Comparison of ENCODE assay signal across 9 cellular contexts in the genomic region with DNA sequence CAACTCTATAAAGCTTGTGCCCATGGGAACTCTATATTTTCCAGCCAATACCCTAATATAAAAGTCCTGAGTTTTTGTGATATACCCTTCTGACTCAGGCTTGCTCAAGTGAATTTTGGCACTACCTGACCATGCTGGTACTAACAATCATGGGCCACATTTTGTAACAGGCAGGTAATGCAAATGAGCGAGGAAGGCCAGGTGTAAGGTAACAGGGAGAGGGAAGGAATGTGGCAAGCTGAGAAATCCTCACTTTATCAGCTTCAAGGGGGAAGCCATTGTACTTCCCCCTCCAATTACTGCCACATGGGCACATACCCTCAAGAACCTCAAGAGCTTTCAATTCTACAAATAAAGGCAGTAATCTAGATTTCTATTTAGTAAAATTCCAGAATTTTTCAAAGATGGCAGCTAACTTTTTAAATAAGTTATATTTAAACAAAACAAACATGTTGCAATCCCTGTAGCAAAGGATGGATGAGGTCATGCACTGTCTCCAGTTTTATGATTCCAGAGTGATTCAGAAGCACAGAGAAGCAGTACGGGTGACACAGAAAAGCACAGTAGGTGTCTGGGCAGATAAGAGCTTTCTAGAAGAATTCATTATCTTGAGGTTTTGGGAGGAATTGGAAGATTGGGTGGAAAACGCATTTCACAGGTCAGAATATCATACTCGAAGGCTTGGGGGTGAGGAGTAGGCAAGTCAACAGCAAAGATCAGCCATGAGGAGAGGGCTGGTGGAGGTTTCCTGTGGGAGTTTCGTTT.
DNase-seq lines count a peak whose midpoint lies in the region; ATAC-seq, FAIRE-seq and TF ChIP-seq lines count a peak whose summit lies in the region.
"Had no signal": no experiment of that assay in that cellular context is flagged by ENCODE, and none has a peak within 500 bp of the region (broad histone marks: within the 10 kb centered on the region; RNA-seq: fewer than 3 reads in every experiment).

No MANE protein-coding gene starts in this region.

- no peaks in the 10 kb centered on the region for H3K36me3 ChIP-seq in bronchial epithelial cell (ENCODE audit: control insufficient read depth, insufficient read depth, low read length)

- peaks cover 0 to 18% (median 4%) of the 10 kb centered on the region in 9 donors for H3K9me3 Mint-ChIP-seq in naive thymus-derived CD8-positive, alpha-beta T cell
- no peaks in the 10 kb centered on the region for H3K9me3 Mint-ChIP-seq in glutamatergic neuron (ENCODE audit: unreplicated experiment)

- POLR2A ChIA-PET in naive thymus-derived CD8-positive, alpha-beta T cell (lab: Charles Lee), result interaction anchor here (0.8 to 7.3 kb wide), 13 partner anchors 10 to 247 kb away, joined by 3 to 40 read pairs (median 7); no protein-coding TSS in a partner anchor

- TF ChIP-seq CTCF in bronchial epithelial cell (IDR thresholded peaks at IDR 0.05; ENCODE audit: insufficient read depth, low read length, severe bottlenecking), result no peak
- no peak for TF ChIP-seq CTCF in glutamatergic neuron (IDR thresholded peaks at IDR 0.05; ENCODE audit: partially characterized antibody, unreplicated experiment)

- H3K36me3 Mint-ChIP-seq in naive thymus-derived CD8-positive, alpha-beta T cell, result peaks cover 4 to 12% (median 5%) of the 10 kb centered on the region in 3 donors
- H3K36me3 Mint-ChIP-seq in glutamatergic neuron (ENCODE audit: unreplicated experiment), result peaks cover 7% of the 10 kb centered on the region

- peak overlapping the region; percentile 96 to 100 (median 98) for H3K27ac Mint-ChIP-seq in naive thymus-derived CD8-positive, alpha-beta T cell
- no peak overlapping the region for H3K27ac Mint-ChIP-seq in glutamatergic neuron (ENCODE audit: unreplicated experiment)

- H3K27me3 ChIP-seq in bronchial epithelial cell (ENCODE audit: control insufficient read depth, insufficient read depth, low read length), result no peaks in the 10 kb centered on the region

- no peak overlapping the region for H3K4me3 ChIP-seq in bronchial epithelial cell (ENCODE audit: low read depth, low read length)

- no peaks in the 10 kb centered on the region for H3K27me3 Mint-ChIP-seq in naive thymus-derived CD8-positive, alpha-beta T cell
- H3K27me3 Mint-ChIP-seq in glutamatergic neuron (ENCODE audit: unreplicated experiment), result peaks cover 2% of the 10 kb centered on the region

- FAIRE-seq in bronchial epithelial cell (lab: Jason Lieb, UNC), result peak; percentile 32
- FAIRE-seq: colon had no signal

- H3K4me1 Mint-ChIP-seq in naive thymus-derived CD8-positive, alpha-beta T cell, result peaks cover 46 to 94% (median 88%) of the 10 kb centered on the region in 4 donors
- peaks cover 7% of the 10 kb centered on the region for H3K4me1 Mint-ChIP-seq in glutamatergic neuron (ENCODE audit: low read depth, unreplicated experiment)

- DNase-seq in CD1c-positive myeloid dendritic cell (ENCODE audit: extremely low spot score) (peak; percentile 47), LHCN-M2 (ENCODE audit: low read depth) (peak; percentile 85), bronchial epithelial cell (ENCODE audit: low read depth) (peak; percentile 96), glutamatergic neuron (no peak), NCI-H2171 treated with DMSO at 0.1 percent for 48 hours (lab: John Stamatoyannopoulos, UW) (no peak)
- DNase-seq in naive thymus-derived CD8-positive, alpha-beta T cell, result peak in 2 of 10 donors; percentile 23 to 41

- peak in 1 of 2 donors; percentile 19 for ATAC-seq in naive thymus-derived CD8-positive, alpha-beta T cell
- no peak for ATAC-seq in HG03354 (IDR thresholded peaks at IDR 0.05; ENCODE audit: poor library complexity, severe bottlenecking, unreplicated experiment)
- no peak for ATAC-seq in HG02610 (IDR thresholded peaks at IDR 0.05; ENCODE audit: unreplicated experiment)

- peak overlapping the region; percentile 58 to 87 (median 82) for H3K4me3 Mint-ChIP-seq in naive thymus-derived CD8-positive, alpha-beta T cell
- no peak overlapping the region for H3K4me3 Mint-ChIP-seq in glutamatergic neuron (ENCODE audit: unreplicated experiment)

Comparison
In these comparisons a context has a peak if more than half of its experiments do, and no peak if none do; other contexts are left out.
1. DNase-seq: peak in CD1c-positive myeloid dendritic cell (single experiment), LHCN-M2 (single experiment) and bronchial epithelial cell (single experiment); none in glutamatergic neuron (single experiment) and NCI-H2171 treated with DMSO at 0.1 percent for 48 hours (single experiment).